9 cellular contexts compared by ENCODE assay signal in the genomic region with DNA sequence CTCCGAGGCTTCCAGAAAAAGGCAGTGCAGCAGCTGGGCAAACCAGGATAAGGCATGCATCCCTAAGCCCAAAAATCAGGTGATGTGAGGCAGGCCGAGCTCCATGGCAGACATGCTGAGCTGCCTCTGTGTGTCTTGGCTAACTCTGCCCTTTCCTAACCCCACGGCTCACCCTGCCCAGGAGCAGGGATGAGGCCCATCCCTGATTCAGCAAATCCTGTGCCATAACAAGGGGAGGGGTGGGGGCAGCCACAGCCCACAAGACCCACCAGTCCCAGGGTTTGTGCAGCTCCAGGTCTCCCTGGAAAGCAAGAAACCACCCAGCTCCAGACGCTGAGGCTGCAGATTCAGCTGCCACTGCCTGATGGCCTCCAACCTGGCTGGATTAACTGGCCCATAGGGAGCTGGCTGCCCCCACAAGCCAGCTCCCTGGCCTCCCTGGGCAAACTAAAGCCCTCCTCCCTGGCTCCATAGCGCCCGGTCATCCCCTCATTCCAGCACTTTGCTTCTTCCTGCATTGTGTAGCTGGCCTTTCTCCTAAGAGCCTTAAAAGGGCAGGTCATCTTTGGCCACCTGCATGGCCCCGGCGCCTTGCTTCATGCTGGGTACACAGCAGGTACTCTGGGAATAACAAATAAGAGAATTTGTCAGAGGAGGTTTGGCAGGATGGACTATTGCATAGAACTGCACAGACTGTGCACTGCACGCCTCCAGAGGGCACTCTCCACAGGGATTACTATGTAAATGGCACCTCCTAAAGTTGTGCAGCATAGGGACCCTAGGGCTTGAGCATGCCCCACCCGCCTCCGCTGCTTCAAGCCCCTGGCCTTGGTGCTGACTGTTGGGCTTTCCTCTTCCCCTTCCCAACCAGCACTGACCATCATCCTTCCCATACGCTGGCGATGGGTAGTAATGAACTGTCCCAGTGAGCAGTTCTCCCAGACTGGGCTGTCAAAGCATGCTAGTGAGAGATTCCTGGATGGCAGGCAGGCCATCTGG. TPM values are rescaled to one million over a fixed set of nuclear protein-coding genes. Genes with fewer than 3 reads are reported as not detected.
DNase-seq lines count a peak whose midpoint lies in the region; TF ChIP-seq lines count a peak whose summit lies in the region.
"Had no signal": no experiment of that assay in that cellular context is flagged by ENCODE, and none has a peak within 500 bp of the region (broad histone marks: within the 10 kb centered on the region; RNA-seq: fewer than 3 reads in every experiment).

No MANE protein-coding gene starts in this region.

- DNase-seq in NCI-H1105 treated with DMSO at 0.1 percent for 48 hours (lab: John Stamatoyannopoulos, UW) = peak; percentile 17
- no peak for DNase-seq in NCI-H1105 (lab: John Stamatoyannopoulos, UW)
- peak; percentile 67 for DNase-seq in NB4 (ENCODE audit: low read depth)
- DNase-seq in cardiac fibroblast (ENCODE audit: low read depth in 2 of 2) = peak; percentile 29 to 42
- peak; percentile 65 for DNase-seq in neuronal stem cell (ENCODE audit: low spot score)
- DNase-seq in activated T-cell treated with anti-CD3 and anti-CD28 coated beads for 4 hours = no peak
- DNase-seq in sigmoid colon = no peak
- DNase-seq in stimulated activated CD4-positive, alpha-beta T cell treated with anti-CD3 and anti-CD28 coated beads, Interleukin-4, amount 100 ng/mL, for 1 hour = no peak
- DNase-seq: activated CD4-positive, alpha-beta T cell treated with anti-CD3 and anti-CD28 coated beads, Interleukin-2, amount 10 ng/mL, durations not matched to agents 24 days and 14 days had no signal

- no peaks in the 10 kb centered on the region for H3K36me3 ChIP-seq in neuronal stem cell (replicated peaks in 1 of 2; ENCODE audit: control insufficient read depth in 2 of 2, insufficient read depth in 2 of 2, low read length in 2 of 2)
- no peaks in the 10 kb centered on the region for H3K36me3 ChIP-seq in sigmoid colon

- no peak overlapping the region for H2BK12ac ChIP-seq in neuronal stem cell (ENCODE audit: low read length)

- H3K4ac ChIP-seq in neuronal stem cell (ENCODE audit: low read length) = no peak overlapping the region

- peaks cover 0 to 21% of the 10 kb centered on the region in 2 donors for H3K4me1 ChIP-seq in neuronal stem cell (ENCODE audit: control insufficient read depth in 2 of 2, insufficient read depth in 1 of 2, low read depth in 1 of 2, low read length in 2 of 2)
- H3K4me1 ChIP-seq in sigmoid colon = no peaks in the 10 kb centered on the region

- no peak overlapping the region for H2BK15ac ChIP-seq in neuronal stem cell (ENCODE audit: low read length)

- H3K9me3 ChIP-seq in neuronal stem cell (replicated peaks in 1 of 2; ENCODE audit: control insufficient read depth in 2 of 2, insufficient read depth in 1 of 2, low read depth in 1 of 2, low read length in 2 of 2) (no peaks in the 10 kb centered on the region), sigmoid colon (no peaks in the 10 kb centered on the region)

- no peak overlapping the region for H2AFZ ChIP-seq in neuronal stem cell (ENCODE audit: low read length)

- no peak overlapping the region for H3K9ac ChIP-seq in neuronal stem cell (ENCODE audit: low read depth, low read length, poor library complexity)

- intact Hi-C loops in sigmoid colon (cut with DNase I) = no loop called here

- H3K4me3 ChIP-seq in NB4 (ENCODE audit: low read depth, low read length) (no peak overlapping the region), cardiac fibroblast (replicated peaks in 1 of 2; ENCODE audit: low read depth in 2 of 2, low read length in 2 of 2) (no peak overlapping the region), neuronal stem cell (ENCODE audit: low read length in 2 of 2) (no peak overlapping the region), sigmoid colon (no peak overlapping the region)

- H2AK5ac ChIP-seq in neuronal stem cell (ENCODE audit: low read depth, low read length) = no peak overlapping the region

- H4K8ac ChIP-seq in neuronal stem cell (ENCODE audit: low read depth, low read length) = no peak overlapping the region

- TF ChIP-seq EP300 in sigmoid colon (IDR thresholded peaks at IDR 0.05) = no peak

- peak; percentile 48 for TF ChIP-seq CTCF in NB4 (IDR thresholded peaks at IDR 0.05; ENCODE audit: low read depth, low read length)
- TF ChIP-seq CTCF in cardiac fibroblast (IDR thresholded peaks at IDR 0.05; ENCODE audit: low read depth, low read length) = peak; percentile 38
- TF ChIP-seq CTCF in sigmoid colon (IDR thresholded peaks at IDR 0.05) = no peak

- no CpG with 5 or more reads among the region's 13 CpGs for WGBS in neuronal stem cell (ENCODE audit: extremely low coverage in 2 of 2, insufficient read length in 2 of 2, insufficient replicate concordance in 1 of 2), 2 donors
- WGBS in sigmoid colon, 2 donors = 80 to 81% methylated on average over 13 of the region's 13 CpGs

- H3K27me3 ChIP-seq in neuronal stem cell (ENCODE audit: control insufficient read depth in 3 of 3, insufficient read depth in 3 of 3, low read depth in 1 of 3, low read length in 3 of 3) (peaks cover 0 to 41% (median 0%) of the 10 kb centered on the region in 3 experiments), sigmoid colon (no peaks in the 10 kb centered on the region)

- no peak overlapping the region for H4K91ac ChIP-seq in neuronal stem cell (ENCODE audit: low read depth, low read length, poor library complexity)

- H3K27ac ChIP-seq in neuronal stem cell (replicated peaks; ENCODE audit: low read length) = no peak overlapping the region
- H3K27ac ChIP-seq in sigmoid colon = no peak overlapping the region

- H3K79me1 ChIP-seq in neuronal stem cell (ENCODE audit: low read depth, low read length) = no peaks in the 10 kb centered on the region

- no peak overlapping the region for H3K23ac ChIP-seq in neuronal stem cell (ENCODE audit: low read depth, low read length, poor library complexity)

- H3K4me2 ChIP-seq in neuronal stem cell (ENCODE audit: insufficient read depth, low read length, poor library complexity, severe bottlenecking) = no peak overlapping the region

- TF ChIP-seq POLR2A in NB4 (IDR thresholded peaks at IDR 0.05; ENCODE audit: extremely low read depth, insufficient read length) (no peak), sigmoid colon (IDR thresholded peaks at IDR 0.05) (no peak)

- H2BK5ac ChIP-seq in neuronal stem cell (ENCODE audit: low read length) = no peak overlapping the region

- no peak overlapping the region for H3K14ac ChIP-seq in neuronal stem cell (ENCODE audit: low read length)

- H3K18ac ChIP-seq in neuronal stem cell (ENCODE audit: low read length) = no peak overlapping the region

- no peak overlapping the region for H2BK120ac ChIP-seq in neuronal stem cell (ENCODE audit: low read depth, low read length)

RNA-seq across cellular contexts. Expression of a gene that starts 10.7 kb away (rescaled TPM):
- 0.47 TPM for polyA plus RNA-seq in neuronal stem cell (2013, experiment 1 of 2)
- polyA plus RNA-seq in neuronal stem cell (2013, experiment 2 of 2) = 0.54 TPM
- total RNA-seq in sigmoid colon = 1 to 10 TPM; 1.5 to 6.9 (median 3.3) TPM
- 10 to 100 TPM in 1 of 3 donors, 1 to 10 TPM in 2; 1.4 to 16.4 (median 1.8) TPM for polyA plus RNA-seq in sigmoid colon

Comparison
In these comparisons a context has a peak if more than half of its experiments do, and no peak if none do; other contexts are left out.
1. DNase-seq: peak in NCI-H1105 treated with DMSO at 0.1 percent for 48 hours (single experiment), NB4 (single experiment), cardiac fibroblast (2 of 2) and neuronal stem cell (single experiment); none in NCI-H1105 (single experiment), activated T-cell treated with anti-CD3 and anti-CD28 coated beads for 4 hours (single experiment), sigmoid colon (single experiment) and stimulated activated CD4-positive, alpha-beta T cell treated with anti-CD3 and anti-CD28 coated beads, Interleukin-4, amount 100 ng/mL, for 1 hour (single experiment).
2. CTCF ChIP-seq: peak in NB4 (single experiment) and cardiac fibroblast (single experiment); none in sigmoid colon (0 of 4).